ENCODE assay signal across 1 cellular context in genomic region chr17:4849011-4849536, GRCh38.
TF ChIP-seq lines count a peak whose summit lies in the region.

No MANE protein-coding gene starts in this region.

TF ChIP-seq in H1, 55 proteins besides CTCF, POLR2A, EP300 and RAD21:
- 0 out of 2 replicates have a peak, but pooled peaks have one; percentile 23 for TF ChIP-seq SP1 (IDR thresholded peaks at IDR 0.05; ENCODE audit: low read depth, low read length)
- TF ChIP-seq ATF2 (IDR thresholded peaks at IDR 0.05; ENCODE audit: low read length), result no peak
